ENCODE assay signal across 8 cellular contexts in genomic region chr20:50794181-50794845, GRCh38. TPM values are rescaled to one million over a fixed set of nuclear protein-coding genes. Genes with fewer than 3 reads are reported as not detected.
DNase-seq lines count a peak whose midpoint lies in the region; FAIRE-seq and TF ChIP-seq lines count a peak whose summit lies in the region.

No MANE protein-coding gene starts in this region.

- no peak for FAIRE-seq in HTR-8/SVneo (lab: Jason Lieb, UNC)

- peaks cover 30% of the 10 kb centered on the region for H3K4me1 Mint-ChIP-seq in activated naive CD4-positive, alpha-beta T cell treated with anti-CD3 and anti-CD28 coated beads, Interleukin-2, amount 10 ng/mL, durations not matched to agents 7 days and 5 days
- H3K4me1 Mint-ChIP-seq in endodermal cell: peaks cover 9% of the 10 kb centered on the region

- no peak overlapping the region for H3K9ac ChIP-seq in endodermal cell (ENCODE audit: extremely low read depth, low read length, poor library complexity, severe bottlenecking)

- DNase-seq in activated naive CD4-positive, alpha-beta T cell treated with anti-CD3 and anti-CD28 coated beads, Interleukin-2, amount 10 ng/mL, durations not matched to agents 7 days and 5 days: no peak
- DNase-seq in activated naive CD4-positive, alpha-beta T cell treated with Interleukin-2 at 50 U/mL for 16 hours: no peak
- peak; percentile 53 for DNase-seq in NAMALWA (ENCODE audit: low spot score)
- DNase-seq in endodermal cell: no peak
- DNase-seq in posterior vena cava (ENCODE audit: low spot score): peak; percentile 36
- no peak for DNase-seq in HTR-8/SVneo (ENCODE audit: insufficient read length, low spot score)
- no peak for DNase-seq in stimulated activated CD4-positive, alpha-beta T cell treated with anti-CD3 and anti-CD28 coated beads, Interleukin-4, amount 100 ng/mL, for 1 hour
- no peak for DNase-seq in stimulated activated CD4-positive, alpha-beta T cell treated with anti-CD3 and anti-CD28 coated beads, Interleukin-2, amount 100 ng/mL, for 24 hours

- H3K27me3 ChIP-seq in endodermal cell (ENCODE audit: control insufficient read depth, insufficient read depth, low read length, poor library complexity, severe bottlenecking): no peaks in the 10 kb centered on the region

- WGBS in endodermal cell (ENCODE audit: insufficient coverage in 1 of 2, insufficient read length in 1 of 2), 2 experiments: 28 to 29% methylated on average over 29 to 35 of the region's 35 CpGs

- H3K36me3 Mint-ChIP-seq in activated naive CD4-positive, alpha-beta T cell treated with anti-CD3 and anti-CD28 coated beads, Interleukin-2, amount 10 ng/mL, durations not matched to agents 7 days and 5 days: no peaks in the 10 kb centered on the region
- no peaks in the 10 kb centered on the region for H3K36me3 Mint-ChIP-seq in endodermal cell (ENCODE audit: low read depth)

- intact Hi-C loops in posterior vena cava (cut with DNase I): loop anchor here in 1 of 2 donors (5.0 kb wide), 1 partner anchor 128 kb away; no protein-coding TSS in a partner anchor

- H3K27ac ChIP-seq in endodermal cell (ENCODE audit: low read depth, low read length): no peak overlapping the region

- CTCF ChIA-PET in activated naive CD4-positive, alpha-beta T cell treated with anti-CD3 and anti-CD28 coated beads, Interleukin-2, amount 10 ng/mL, durations not matched to agents 7 days and 5 days (lab: Charles Lee): interaction anchor here (0.6 to 8.4 kb wide), 47 partner anchors 8 to 1250 kb away, joined by 3 to 167 read pairs (median 4); partner anchors contain the start of genes ADNP, DPM1, MOCS3 and PARD6B

- no peaks in the 10 kb centered on the region for H3K9me3 ChIP-seq in endodermal cell (ENCODE audit: control insufficient read depth, low read length)

- no peaks in the 10 kb centered on the region for H3K9me3 Mint-ChIP-seq in activated naive CD4-positive, alpha-beta T cell treated with anti-CD3 and anti-CD28 coated beads, Interleukin-2, amount 10 ng/mL, durations not matched to agents 7 days and 5 days
- no peaks in the 10 kb centered on the region for H3K9me3 Mint-ChIP-seq in endodermal cell

- no peaks in the 10 kb centered on the region for H3K36me3 ChIP-seq in endodermal cell (ENCODE audit: control insufficient read depth, insufficient read depth, low read length)

- no peaks in the 10 kb centered on the region for H3K4me1 ChIP-seq in endodermal cell (ENCODE audit: control insufficient read depth, insufficient read depth, low read length)

- no peak for TF ChIP-seq CTCF in endodermal cell (conservative IDR thresholded peaks at IDR 0.05)

- peaks cover 4% of the 10 kb centered on the region for H3K27me3 Mint-ChIP-seq in activated naive CD4-positive, alpha-beta T cell treated with anti-CD3 and anti-CD28 coated beads, Interleukin-2, amount 10 ng/mL, durations not matched to agents 7 days and 5 days
- peaks cover 7% of the 10 kb centered on the region for H3K27me3 Mint-ChIP-seq in endodermal cell (ENCODE audit: insufficient read depth)

- H3K4me3 ChIP-seq in endodermal cell (ENCODE audit: low read length): peak overlapping the region; percentile 40

- H3K4me3 Mint-ChIP-seq in activated naive CD4-positive, alpha-beta T cell treated with anti-CD3 and anti-CD28 coated beads, Interleukin-2, amount 10 ng/mL, durations not matched to agents 7 days and 5 days: peak overlapping the region; percentile 57
- peak overlapping the region; percentile 55 for H3K4me3 Mint-ChIP-seq in endodermal cell

- H3K27ac Mint-ChIP-seq in activated naive CD4-positive, alpha-beta T cell treated with anti-CD3 and anti-CD28 coated beads, Interleukin-2, amount 10 ng/mL, durations not matched to agents 7 days and 5 days: peak overlapping the region; percentile 62
- no peak overlapping the region for H3K27ac Mint-ChIP-seq in endodermal cell

RNA-seq across cellular contexts. Expression of gene BCAS4, which starts 0.5 kb away (rescaled TPM):
- 10 to 100 TPM in 1 of 2 donors, 1 to 10 TPM in 1; 9.5 to 25.2 TPM for total RNA-seq in endodermal cell
- 10.0 TPM for polyA plus RNA-seq in endodermal cell (2013, experiment 1 of 2)
- 10.5 TPM for polyA plus RNA-seq in endodermal cell (2013, experiment 2 of 2)
- total RNA-seq in posterior vena cava: 1 to 10 TPM; 2.1 to 2.7 TPM

Comparison
In these comparisons a context has a peak if more than half of its experiments do, and no peak if none do; other contexts are left out.
1. DNase-seq: peak in NAMALWA (single experiment) and posterior vena cava (single experiment); none in activated naive CD4-positive, alpha-beta T cell treated with anti-CD3 and anti-CD28 coated beads, Interleukin-2, amount 10 ng/mL, durations not matched to agents 7 days and 5 days (single experiment), activated naive CD4-positive, alpha-beta T cell treated with Interleukin-2 at 50 U/mL for 16 hours (single experiment), endodermal cell (single experiment), HTR-8/SVneo (single experiment), stimulated activated CD4-positive, alpha-beta T cell treated with anti-CD3 and anti-CD28 coated beads, Interleukin-4, amount 100 ng/mL, for 1 hour (single experiment) and stimulated activated CD4-positive, alpha-beta T cell treated with anti-CD3 and anti-CD28 coated beads, Interleukin-2, amount 100 ng/mL, for 24 hours (0 of 2).